In the genomic region with DNA sequence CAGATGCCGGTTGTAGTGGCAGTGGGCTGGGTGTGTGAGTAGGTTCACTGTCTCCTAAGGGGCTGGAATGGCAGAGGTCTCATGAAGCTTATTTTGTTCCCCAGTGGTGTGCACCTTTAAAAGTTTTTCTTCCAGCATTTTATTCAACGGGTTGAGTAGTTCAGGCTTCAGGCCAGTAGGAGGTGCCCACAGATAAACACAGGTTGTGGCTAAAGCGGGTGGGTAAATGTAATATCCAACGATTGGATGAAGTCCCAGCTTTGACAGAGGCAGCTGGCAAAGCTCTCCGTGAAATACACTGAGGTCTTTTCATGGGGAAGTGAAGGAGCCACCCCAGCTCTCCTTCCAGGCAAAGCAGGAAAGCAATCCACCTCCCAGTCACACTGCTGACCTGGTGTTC, we compare ENCODE assay signal across 16 cellular contexts.
A peak's percentile ranks its signal among the peaks of the same experiment; 100 is the strongest.
DNase-seq lines count a peak whose midpoint lies in the region; ATAC-seq and TF ChIP-seq lines count a peak whose summit lies in the region.
"Had no signal": no experiment of that assay in that cellular context is flagged by ENCODE, and none has a peak within 500 bp of the region (broad histone marks: within the 10 kb centered on the region; RNA-seq: fewer than 3 reads in every experiment).

No MANE protein-coding gene starts in this region.

- TF ChIP-seq CTCF in C4-2B (conservative IDR thresholded peaks at IDR 0.05) (peak; percentile 59), astrocyte of the spinal cord (IDR thresholded peaks at IDR 0.05; ENCODE audit: low read depth, low read length) (peak; percentile 36), ovary (IDR thresholded peaks at IDR 0.05) (no peak)

- no peak for TF ChIP-seq POLR2A in ovary (IDR thresholded peaks at IDR 0.05)

- peak; percentile 0 for DNase-seq in Jurkat, Clone E6-1 (ENCODE audit: low read depth, low spot score)
- peak; percentile 28 for DNase-seq in astrocyte of the spinal cord (ENCODE audit: low read depth, low spot score)
- peak in 1 of 2 donors; percentile 41 for DNase-seq in left colon
- DNase-seq in ovary, result no peak
- DNase-seq in NCI-H2081 treated with DMSO at 0.1 percent for 48 hours (lab: John Stamatoyannopoulos, UW), result no peak
- DNase-seq in ureter (ENCODE audit: low spot score), result no peak
- no peak for DNase-seq in activated naive CD4-positive, alpha-beta T cell treated with Interleukin-2 at 50 U/mL for 16 hours
- DNase-seq: activated naive CD8-positive, alpha-beta T cell treated with anti-CD3 and anti-CD28 coated beads for 36 hours; dorsolateral prefrontal cortex; heart right ventricle; NCI-H510A treated with DMSO at 0.1 percent for 48 hours; trophoblast cell had no signal

- TF ChIP-seq EP300 in ovary (IDR thresholded peaks at IDR 0.05), result no peak

- WGBS in ovary, 3 donors, result 51 to 55% (median 51%) methylated on average over 5 of the region's 5 CpGs

- peak; percentile 87 for ATAC-seq in left colon

- in situ Hi-C loops in astrocyte of the spinal cord (cut with HindIII; ENCODE audit: low sequenced_read_pairs), result no loop called here

- H3K27ac ChIP-seq in C4-2B, result no peak overlapping the region
- no peak overlapping the region for H3K27ac ChIP-seq in ovary
- H3K27ac ChIP-seq: BLaER1 treated with 17β-estradiol and CSF1 and Interleukin-3, amounts not matched to agents 10 nM and 100 nM; dorsolateral prefrontal cortex; heart right ventricle; right atrium auricular region; SK-N-MC had no signal

- intact Hi-C loops in left colon (cut with DNase I, micrococcal nuclease) (no loop called here), ovary (cut with DNase I) (no loop called here)

- no peaks in the 10 kb centered on the region for H3K4me1 ChIP-seq in ovary (ENCODE audit: insufficient read depth)
- H3K4me1 ChIP-seq: BLaER1 treated with 17β-estradiol and CSF1 and Interleukin-3, amounts not matched to agents 10 nM and 100 nM; right atrium auricular region had no signal

- no peak overlapping the region for H3K4me3 ChIP-seq in Jurkat, Clone E6-1 (ENCODE audit: low read length)
- H3K4me3 ChIP-seq in astrocyte of the spinal cord (ENCODE audit: low read depth, low read length) (no peak overlapping the region), ovary (no peak overlapping the region)
- H3K4me3 ChIP-seq: BLaER1 treated with 17β-estradiol and CSF1 and Interleukin-3, amounts not matched to agents 10 nM and 100 nM; dorsolateral prefrontal cortex; heart right ventricle; right atrium auricular region; SK-N-MC had no signal

- no peaks in the 10 kb centered on the region for H3K36me3 ChIP-seq in ovary
- H3K36me3 ChIP-seq: BLaER1 treated with 17β-estradiol and CSF1 and Interleukin-3, amounts not matched to agents 10 nM and 100 nM; heart right ventricle; right atrium auricular region had no signal

- H3K9me3 ChIP-seq in ovary, result no peaks in the 10 kb centered on the region
- H3K9me3 ChIP-seq: BLaER1 treated with 17β-estradiol and CSF1 and Interleukin-3, amounts not matched to agents 10 nM and 100 nM; right atrium auricular region had no signal

- H3K27me3 ChIP-seq in ovary, result no peaks in the 10 kb centered on the region
- H3K27me3 ChIP-seq: BLaER1 treated with 17β-estradiol and CSF1 and Interleukin-3, amounts not matched to agents 10 nM and 100 nM; heart right ventricle; right atrium auricular region had no signal

Comparison
In these comparisons a context has a peak if more than half of its experiments do, and no peak if none do; other contexts are left out.
1. CTCF ChIP-seq: peak in C4-2B (single experiment) and astrocyte of the spinal cord (single experiment); none in ovary (0 of 3).
2. DNase-seq: peak in Jurkat, Clone E6-1 (single experiment) and astrocyte of the spinal cord (single experiment); none in ovary (0 of 5), NCI-H2081 treated with DMSO at 0.1 percent for 48 hours (single experiment), ureter (single experiment) and activated naive CD4-positive, alpha-beta T cell treated with Interleukin-2 at 50 U/mL for 16 hours (single experiment).